ENCODE assay signal across 8 cellular contexts in the genomic region with DNA sequence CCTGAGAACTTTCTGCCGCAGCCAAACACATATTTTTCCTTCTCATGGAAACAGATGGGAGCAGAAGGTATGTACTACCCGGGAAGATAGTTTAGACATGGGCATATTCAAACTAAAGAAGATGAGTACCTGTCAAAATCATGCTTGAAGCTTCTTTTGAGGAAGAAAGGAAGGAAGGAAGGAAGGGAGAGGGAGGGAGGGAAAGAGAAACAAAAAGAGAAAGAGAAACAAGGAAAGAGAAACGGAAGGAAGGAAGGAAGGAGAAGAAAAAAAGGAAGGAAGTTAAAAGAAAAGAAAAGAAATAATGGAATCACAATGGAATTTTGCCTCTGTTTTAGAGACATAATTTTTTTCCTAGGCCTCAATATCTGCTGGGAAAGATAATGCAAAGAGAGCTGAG. TPM values are rescaled to one million over a fixed set of nuclear protein-coding genes. Genes with fewer than 3 reads are reported as not detected.
"Had no signal": no experiment of that assay in that cellular context is flagged by ENCODE, and none has a peak within 500 bp of the region (broad histone marks: within the 10 kb centered on the region; RNA-seq: fewer than 3 reads in every experiment).

No MANE protein-coding gene starts in this region.

- ATAC-seq: HepG2 had no signal

- H3K27me3 Mint-ChIP-seq: IgD-negative memory B cell had no signal

- H3K9me3 Mint-ChIP-seq: GM23338, H9, HFFc6, IgD-negative memory B cell had no signal

- H3K36me3 Mint-ChIP-seq: IgD-negative memory B cell had no signal

- DNase-seq: H9, HCEC 1CT, HFFc6, KBM-7 had no signal

- H3K4me3 Mint-ChIP-seq: GM23338, H9, HFFc6, IgD-negative memory B cell had no signal

- H3K27ac Mint-ChIP-seq: GM23338, HFFc6, IgD-negative memory B cell had no signal

RNA-seq across cellular contexts. Expression of gene EPB41L4A, which starts 34.6 kb away (rescaled TPM):
- total RNA-seq: HT1080 had no signal
